Comparison of ENCODE assay signal across 8 cellular contexts in the genomic region with DNA sequence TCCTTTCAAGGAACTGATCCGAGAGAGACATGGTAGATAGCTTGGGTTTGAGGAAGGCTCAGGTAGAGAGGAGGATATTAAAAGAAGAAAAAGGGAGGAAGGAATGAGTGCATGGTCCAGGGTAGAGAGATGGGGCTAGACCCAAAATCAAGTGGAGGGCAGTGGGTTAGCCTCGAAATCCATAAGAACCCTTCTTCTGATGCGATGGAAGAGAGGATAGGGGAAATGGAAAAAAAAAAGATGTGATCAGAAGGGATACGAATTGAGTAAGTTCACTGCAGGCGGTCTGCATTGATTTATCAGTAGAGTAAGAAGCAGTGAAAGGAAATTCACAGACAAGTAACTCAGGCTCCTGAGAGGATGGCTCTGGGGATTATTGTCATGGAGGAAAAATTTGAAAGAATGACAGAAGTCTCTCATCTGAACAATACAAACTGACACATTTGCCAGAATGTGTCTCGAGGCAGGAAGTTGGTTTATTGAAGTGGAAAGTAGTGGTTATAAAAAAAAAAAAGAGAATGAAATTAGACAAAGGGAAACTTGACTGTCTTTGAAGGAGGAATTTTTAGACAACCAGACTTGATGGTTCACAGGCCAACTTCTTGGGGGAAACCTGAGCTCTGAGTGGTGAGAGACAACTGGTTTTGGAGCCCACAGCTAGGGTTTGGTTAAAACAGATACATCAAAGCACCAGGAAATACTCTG. TPM values are rescaled to one million over a fixed set of nuclear protein-coding genes. Genes with fewer than 3 reads are reported as not detected.
A peak's percentile ranks its signal among the peaks of the same experiment; 100 is the strongest.
DNase-seq lines count a peak whose midpoint lies in the region; ATAC-seq and TF ChIP-seq lines count a peak whose summit lies in the region.

No MANE protein-coding gene starts in this region.

- H3K27ac Mint-ChIP-seq in T-cell (peak overlapping the region; percentile 31 to 60), nephron (peak overlapping the region in 2 of 3 experiments; percentile 8 to 19)

- ATAC-seq in GM18861 (IDR thresholded peaks at IDR 0.05; ENCODE audit: unreplicated experiment) (peak; percentile 57), HG02623 (IDR thresholded peaks at IDR 0.05; ENCODE audit: unreplicated experiment) (peak; percentile 60), T-cell (replicated peaks in 1 of 4) (peak; percentile 61 to 94 (median 67))

- no peaks in the 10 kb centered on the region for H3K36me3 Mint-ChIP-seq in T-cell
- H3K36me3 Mint-ChIP-seq in nephron (ENCODE audit: low read depth), result peaks cover 36% of the 10 kb centered on the region

- H3K27me3 Mint-ChIP-seq in T-cell (no peaks in the 10 kb centered on the region), nephron (ENCODE audit: low read depth) (no peaks in the 10 kb centered on the region)

- H3K4me3 Mint-ChIP-seq in T-cell, result peak overlapping the region in 1 of 3 donors; percentile 34
- no peak overlapping the region for H3K4me3 Mint-ChIP-seq in nephron

- H3K9me3 Mint-ChIP-seq in T-cell (no peaks in the 10 kb centered on the region), nephron (peaks cover 2% of the 10 kb centered on the region)

- DNase-seq in T-cell, result peak in 17 of 34 experiments; percentile 2 to 31 (median 10)
- DNase-seq in putamen (ENCODE audit: low spot score), result no peak
- DNase-seq in epidermal melanocyte (ENCODE audit: insufficient read length, low spot score), result no peak
- no peak for DNase-seq in 8988T
- DNase-seq in G401 (ENCODE audit: low spot score), result no peak

- H3K4me1 Mint-ChIP-seq in T-cell (peaks cover 21 to 29% (median 28%) of the 10 kb centered on the region in 3 donors), nephron (peaks cover 47% of the 10 kb centered on the region)

- POLR2A ChIA-PET in T-cell (lab: Charles Lee), result interaction anchor here (0.6 to 1.1 kb wide), 3 partner anchors 11 to 126 kb away, joined by 3 to 4 read pairs (median 4); partner anchors contain the start of gene PPFIBP1 (in 1 of the 2)

- TF ChIP-seq CTCF in nephron (IDR thresholded peaks at IDR 0.05; ENCODE audit: unreplicated experiment in 3 of 3), result no peak

- in situ Hi-C loops in G401 (cut with HindIII; ENCODE audit: low sequenced_read_pairs), result loop anchor here (10.0 kb wide), 1 partner anchor 99 kb away; no protein-coding TSS in a partner anchor

- CTCF ChIA-PET in T-cell (lab: Charles Lee), result no interaction called here

RNA-seq across cellular contexts. Expression of gene PPFIBP1, which starts 10.2 kb away (rescaled TPM):
- total RNA-seq in T-cell, result 1 to 10 TPM; 4.1 to 6.1 (median 5.8) TPM
- total RNA-seq in G401 (2014; rRNA removed; shearing (Covaris generic)), result 27.1 and 43.4 TPM in 2 replicates
